In the genomic region with DNA sequence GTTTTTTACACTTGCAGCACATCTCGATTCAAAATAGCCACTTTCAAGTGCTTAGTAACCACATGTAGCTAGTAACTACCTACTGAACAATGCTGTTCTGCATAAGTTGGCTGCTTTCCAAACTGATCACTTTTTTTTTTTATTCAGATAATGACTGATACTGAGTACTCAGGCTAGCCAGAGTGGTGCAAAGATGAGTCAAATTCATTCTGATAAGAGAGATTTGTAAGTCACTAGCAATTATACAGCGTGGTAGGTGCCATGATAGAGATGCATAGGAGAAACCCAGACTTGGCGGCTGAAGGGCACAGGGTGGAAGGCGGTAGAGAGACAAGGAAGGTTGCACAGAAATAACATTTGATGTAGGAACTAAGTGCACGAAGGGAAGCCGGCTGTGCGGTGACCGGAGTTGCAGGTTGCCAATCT, we compare ENCODE assay signal across 8 cellular contexts. TPM values are rescaled to one million over a fixed set of nuclear protein-coding genes. Genes with fewer than 3 reads are reported as not detected.
A peak's percentile ranks its signal among the peaks of the same experiment; 100 is the strongest.
DNase-seq lines count a peak whose midpoint lies in the region; ATAC-seq lines count a peak whose summit lies in the region.

No MANE protein-coding gene starts in this region.

- H3K27ac Mint-ChIP-seq in naive thymus-derived CD4-positive, alpha-beta T cell = peak overlapping the region; percentile 91 to 99 (median 97)

- H3K27ac ChIP-seq in naive thymus-derived CD4-positive, alpha-beta T cell (ENCODE audit: low read depth, low read length) = peak overlapping the region; percentile 82

- ATAC-seq in naive thymus-derived CD4-positive, alpha-beta T cell = peak; percentile 12
- ATAC-seq in HG03025 (IDR thresholded peaks at IDR 0.05; ENCODE audit: low FRiP score, unreplicated experiment) (no peak), HG02763 (IDR thresholded peaks at IDR 0.05; ENCODE audit: unreplicated experiment) (no peak)

- peaks cover 14 to 47% (median 29%) of the 10 kb centered on the region in 7 donors for H3K4me1 Mint-ChIP-seq in naive thymus-derived CD4-positive, alpha-beta T cell

- peak overlapping the region; percentile 70 for H3K4me3 ChIP-seq in MG63
- H3K4me3 ChIP-seq in naive thymus-derived CD4-positive, alpha-beta T cell (ENCODE audit: low read length) = peak overlapping the region; percentile 94

- POLR2A ChIA-PET in naive thymus-derived CD4-positive, alpha-beta T cell (lab: Charles Lee) = interaction anchor here (0.8 to 2.4 kb wide), 4 partner anchors 300 to 1304 kb away, joined by 3 to 12 read pairs (median 6); partner anchors contain the start of gene EFNB1

- no peaks in the 10 kb centered on the region for H3K27me3 Mint-ChIP-seq in naive thymus-derived CD4-positive, alpha-beta T cell

- no peaks in the 10 kb centered on the region for H3K9me3 ChIP-seq in MG63
- no peaks in the 10 kb centered on the region for H3K9me3 ChIP-seq in naive thymus-derived CD4-positive, alpha-beta T cell (ENCODE audit: control insufficient read depth in 2 of 3, low read length in 3 of 3)

- peaks cover 0 to 11% (median 0%) of the 10 kb centered on the region in 5 donors for H3K36me3 Mint-ChIP-seq in naive thymus-derived CD4-positive, alpha-beta T cell

- intact Hi-C loops in naive thymus-derived CD4-positive, alpha-beta T cell (cut with micrococcal nuclease) = loop anchor here (1.0 to 10.0 kb wide), 13 partner anchors 100 to 1634 kb away; partner anchors contain the start of genes KIF4A (in 2 of the 2), EDA (in 1 of the 2), TAF1 (in 1 of the 2) and YIPF6 (in 1 of the 2)

- H3K36me3 ChIP-seq in MG63 = peaks cover 3% of the 10 kb centered on the region; the same call in 1 of the 2 replicates
- H3K36me3 ChIP-seq in naive thymus-derived CD4-positive, alpha-beta T cell (ENCODE audit: control insufficient read depth in 2 of 3, insufficient read depth in 3 of 3, low read length in 3 of 3) = no peaks in the 10 kb centered on the region

- no peaks in the 10 kb centered on the region for H3K27me3 ChIP-seq in MG63
- no peaks in the 10 kb centered on the region for H3K27me3 ChIP-seq in naive thymus-derived CD4-positive, alpha-beta T cell (ENCODE audit: control insufficient read depth in 2 of 2, insufficient read depth in 2 of 2, low read length in 2 of 2)

- peak; percentile 77 for DNase-seq in DMS53 (lab: John Stamatoyannopoulos, UW)
- DNase-seq in DMS53 treated with DMSO at 0.1 percent for 48 hours (lab: John Stamatoyannopoulos, UW; ENCODE audit: unreplicated experiment) = no peak
- DNase-seq in MG63 = no peak
- peak; percentile 44 for DNase-seq in dermis blood vessel endothelial cell
- peak in 1 of 9 donors; percentile 27 for DNase-seq in naive thymus-derived CD4-positive, alpha-beta T cell
- DNase-seq in 8988T = no peak

- H3K4me3 Mint-ChIP-seq in naive thymus-derived CD4-positive, alpha-beta T cell = peak overlapping the region; percentile 95 to 99 (median 99)

- H3K9me3 Mint-ChIP-seq in naive thymus-derived CD4-positive, alpha-beta T cell = no peaks in the 10 kb centered on the region

- CTCF ChIA-PET in naive thymus-derived CD4-positive, alpha-beta T cell (lab: Charles Lee) = interaction anchor here (0.8 to 1.5 kb wide), 5 partner anchors 34 to 1305 kb away, joined by 3 to 4 read pairs (median 3); no protein-coding TSS in a partner anchor

- H3K4me1 ChIP-seq in naive thymus-derived CD4-positive, alpha-beta T cell (ENCODE audit: control insufficient read depth in 2 of 2, insufficient read depth in 2 of 2, low read length in 2 of 2) = peaks cover 16 to 18% of the 10 kb centered on the region in 2 donors

RNA-seq across cellular contexts. Expression of gene IGBP1, which starts 0.4 kb away (rescaled TPM):
- 55.2 and 59.5 TPM in 2 replicates for total RNA-seq in MG63 (2014; rRNA removed; shearing (Covaris generic); ENCODE audit: low replicate concordance)
- 69.9 and 111 TPM in 2 replicates for total RNA-seq in dermis blood vessel endothelial cell
- 10 to 100 TPM; 46.7 to 70.1 (median 58.9) TPM for total RNA-seq in naive thymus-derived CD4-positive, alpha-beta T cell
- 10 to 100 TPM; 63.8 to 66.8 TPM for polyA plus RNA-seq in naive thymus-derived CD4-positive, alpha-beta T cell

RNA-seq across cellular contexts. Expression of gene DGAT2L6, which starts 44.4 kb away (rescaled TPM):
- total RNA-seq in MG63 (2014; rRNA removed; shearing (Covaris generic); ENCODE audit: low replicate concordance) = not detected in 2 replicates
- total RNA-seq in dermis blood vessel endothelial cell = not detected in 2 replicates
- total RNA-seq in naive thymus-derived CD4-positive, alpha-beta T cell = not detected
- not detected for polyA plus RNA-seq in naive thymus-derived CD4-positive, alpha-beta T cell

Comparison
In these comparisons a context has a peak if more than half of its experiments do, and no peak if none do; other contexts are left out.
1. DNase-seq: peak in DMS53 (single experiment) and dermis blood vessel endothelial cell (single experiment); none in DMS53 treated with DMSO at 0.1 percent for 48 hours (single experiment), MG63 (single experiment) and 8988T (single experiment).